In genomic region chr5:34476941-34477565, GRCh38 we compare ENCODE assay signal across 20 cellular contexts.
"Had no signal": no experiment of that assay in that cellular context is flagged by ENCODE, and none has a peak within 500 bp of the region (broad histone marks: within the 10 kb centered on the region; RNA-seq: fewer than 3 reads in every experiment).

No MANE protein-coding gene starts in this region.

- H3K4me3 ChIP-seq: K562, SJCRH30 had no signal

- H3K4me1 ChIP-seq: SJCRH30 had no signal

- H3K27ac ChIP-seq: KMS-11, RWPE1, SJCRH30 had no signal

- H3K9me3 ChIP-seq: SJCRH30 had no signal

- H3K36me3 ChIP-seq: SJCRH30 had no signal

- H3K27me3 ChIP-seq: SJCRH30 had no signal

- DNase-seq: Kasumi-1, MM.1S, NCI-H1092 treated with DMSO at 0.1 percent for 48 hours, NCI-H1436, NCI-H187, NCI-H2029, NCI-H2081 treated with DMSO at 0.1 percent for 48 hours, NCI-H2171 treated with DMSO at 0.1 percent for 48 hours, NCI-H345, NCI-H446 treated with DMSO at 0.1 percent for 48 hours, NCI-H510A treated with DMSO at 0.1 percent for 48 hours, NCI-H526, SHP77 treated with DMSO at 0.1 percent for 48 hours, SJCRH30, T-helper 1 cell had no signal

- ATAC-seq: HepG2, K562, SK-N-SH treated with all-trans-retinoic acid at 6 μM for 48 hours had no signal

- FAIRE-seq: HepG2, K562 had no signal
